Comparison of ENCODE assay signal across 13 cellular contexts in the genomic region with DNA sequence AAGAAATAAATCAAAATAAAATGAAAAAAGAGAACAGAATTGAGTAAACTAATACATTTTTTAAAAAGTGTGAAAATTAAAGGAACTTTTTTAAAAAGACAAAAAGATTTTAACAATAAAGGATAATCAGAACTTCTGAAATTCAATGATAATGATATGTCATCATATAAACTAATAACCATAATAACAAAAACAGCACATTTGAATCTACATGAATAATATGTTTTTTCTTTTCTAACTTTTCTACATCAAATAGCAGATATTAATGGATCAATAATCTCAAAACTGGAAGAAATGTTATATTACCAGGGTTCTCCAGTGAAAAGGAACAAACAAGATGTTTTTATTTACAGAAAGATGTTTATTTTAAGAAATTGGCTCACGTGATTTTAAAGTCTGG.
"Had no signal": no experiment of that assay in that cellular context is flagged by ENCODE, and none has a peak within 500 bp of the region (broad histone marks: within the 10 kb centered on the region; RNA-seq: fewer than 3 reads in every experiment).

No MANE protein-coding gene starts in this region.

- H3K27me3 ChIP-seq: upper lobe of left lung had no signal

- H3K4me3 ChIP-seq: left ventricle myocardium inferior, skin epidermis, upper lobe of left lung had no signal

- H3K9me3 ChIP-seq: upper lobe of left lung had no signal

- H3K36me3 ChIP-seq: left ventricle myocardium inferior, upper lobe of left lung had no signal

- H3K27ac ChIP-seq: left ventricle myocardium inferior, upper lobe of left lung had no signal

- FAIRE-seq: islet of Langerhans had no signal

- DNase-seq: activated CD4-positive, alpha-beta T cell treated with anti-CD3 and anti-CD28 coated beads, Interleukin-2, amount 10 ng/mL, durations not matched to agents 7 days and 5 days; activated CD8-positive, alpha-beta memory T cell treated with anti-CD3 and anti-CD28 coated beads for 24 hours; activated naive CD4-positive, alpha-beta T cell treated with anti-CD3 and anti-CD28 coated beads for 36 hours; caudate nucleus; effector memory CD4-positive, alpha-beta T cell; erythroblast; head of caudate nucleus; left ventricle myocardium inferior; posterior cingulate gyrus; T-helper 1 cell; upper lobe of left lung had no signal

- H3K4me1 ChIP-seq: upper lobe of left lung had no signal
